Comparison of ENCODE assay signal across 1 cellular context in the genomic region with DNA sequence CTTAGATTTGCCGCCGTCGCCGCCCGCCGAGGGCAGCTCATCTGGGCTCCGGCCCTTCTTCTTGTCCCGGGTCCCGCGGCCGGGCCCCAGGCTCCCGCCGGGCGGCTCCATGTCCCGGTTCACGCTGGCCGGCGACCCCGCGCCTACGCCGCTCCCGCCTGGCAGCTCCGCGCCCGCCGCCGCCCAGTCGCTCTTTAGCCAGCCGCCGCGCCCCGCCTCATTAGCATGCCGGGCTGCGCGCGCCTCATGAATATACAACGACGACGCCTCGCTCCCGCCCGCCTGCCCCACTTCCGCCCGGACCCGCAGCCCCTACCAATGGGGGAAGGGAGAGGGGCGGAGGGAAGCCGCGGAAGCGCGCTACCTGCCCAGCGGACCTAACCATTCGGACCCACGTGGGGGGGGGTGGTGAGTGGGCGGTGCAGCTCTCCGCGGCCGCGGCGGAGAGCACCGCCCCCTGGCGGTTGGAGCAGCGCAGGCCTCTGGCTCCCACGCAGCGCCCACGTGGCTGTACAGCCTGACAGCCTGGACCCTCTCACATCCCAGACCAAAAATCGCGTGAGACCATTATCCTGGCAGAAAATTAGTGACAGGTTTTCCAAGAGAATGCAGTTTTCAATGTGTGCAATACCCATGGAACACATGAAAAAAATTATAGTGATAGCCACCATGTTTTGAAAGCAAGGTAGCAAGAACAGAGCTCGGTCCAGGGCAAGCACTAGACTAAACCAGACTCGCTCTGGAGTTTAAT.
TF ChIP-seq lines count a peak whose summit lies in the region.

A gene (minus strand): TSS at position 197 of the 751 bp plus-strand sequence. CDS start 86 bp downstream, at position 111.

TF ChIP-seq in HepG2, 621 proteins besides CTCF, POLR2A, EP300 and RAD21 (continued from another document and continues in another):
- TF ChIP-seq, protein P1, sequence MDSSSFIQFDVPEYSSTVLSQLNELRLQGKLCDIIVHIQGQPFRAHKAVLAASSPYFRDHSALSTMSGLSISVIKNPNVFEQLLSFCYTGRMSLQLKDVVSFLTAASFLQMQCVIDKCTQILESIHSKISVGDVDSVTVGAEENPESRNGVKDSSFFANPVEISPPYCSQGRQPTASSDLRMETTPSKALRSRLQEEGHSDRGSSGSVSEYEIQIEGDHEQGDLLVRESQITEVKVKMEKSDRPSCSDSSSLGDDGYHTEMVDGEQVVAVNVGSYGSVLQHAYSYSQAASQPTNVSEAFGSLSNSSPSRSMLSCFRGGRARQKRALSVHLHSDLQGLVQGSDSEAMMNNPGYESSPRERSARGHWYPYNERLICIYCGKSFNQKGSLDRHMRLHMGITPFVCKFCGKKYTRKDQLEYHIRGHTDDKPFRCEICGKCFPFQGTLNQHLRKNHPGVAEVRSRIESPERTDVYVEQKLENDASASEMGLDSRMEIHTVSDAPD (CRISPR knock-in tag; IDR thresholded peaks at IDR 0.05), result peak; percentile 64; the same call in 1 of the 2 replicates
- 0 out of 2 replicates have a peak, but pooled peaks have one; percentile 26 for TF ChIP-seq FOXC1 (CRISPR knock-in tag; IDR thresholded peaks at IDR 0.05; ENCODE audit: borderline replicate concordance)
- TF ChIP-seq ZNF24 (IDR thresholded peaks at IDR 0.05), result peak; percentile 50; the same call in 1 of the 2 replicates
- TF ChIP-seq, protein P2, sequence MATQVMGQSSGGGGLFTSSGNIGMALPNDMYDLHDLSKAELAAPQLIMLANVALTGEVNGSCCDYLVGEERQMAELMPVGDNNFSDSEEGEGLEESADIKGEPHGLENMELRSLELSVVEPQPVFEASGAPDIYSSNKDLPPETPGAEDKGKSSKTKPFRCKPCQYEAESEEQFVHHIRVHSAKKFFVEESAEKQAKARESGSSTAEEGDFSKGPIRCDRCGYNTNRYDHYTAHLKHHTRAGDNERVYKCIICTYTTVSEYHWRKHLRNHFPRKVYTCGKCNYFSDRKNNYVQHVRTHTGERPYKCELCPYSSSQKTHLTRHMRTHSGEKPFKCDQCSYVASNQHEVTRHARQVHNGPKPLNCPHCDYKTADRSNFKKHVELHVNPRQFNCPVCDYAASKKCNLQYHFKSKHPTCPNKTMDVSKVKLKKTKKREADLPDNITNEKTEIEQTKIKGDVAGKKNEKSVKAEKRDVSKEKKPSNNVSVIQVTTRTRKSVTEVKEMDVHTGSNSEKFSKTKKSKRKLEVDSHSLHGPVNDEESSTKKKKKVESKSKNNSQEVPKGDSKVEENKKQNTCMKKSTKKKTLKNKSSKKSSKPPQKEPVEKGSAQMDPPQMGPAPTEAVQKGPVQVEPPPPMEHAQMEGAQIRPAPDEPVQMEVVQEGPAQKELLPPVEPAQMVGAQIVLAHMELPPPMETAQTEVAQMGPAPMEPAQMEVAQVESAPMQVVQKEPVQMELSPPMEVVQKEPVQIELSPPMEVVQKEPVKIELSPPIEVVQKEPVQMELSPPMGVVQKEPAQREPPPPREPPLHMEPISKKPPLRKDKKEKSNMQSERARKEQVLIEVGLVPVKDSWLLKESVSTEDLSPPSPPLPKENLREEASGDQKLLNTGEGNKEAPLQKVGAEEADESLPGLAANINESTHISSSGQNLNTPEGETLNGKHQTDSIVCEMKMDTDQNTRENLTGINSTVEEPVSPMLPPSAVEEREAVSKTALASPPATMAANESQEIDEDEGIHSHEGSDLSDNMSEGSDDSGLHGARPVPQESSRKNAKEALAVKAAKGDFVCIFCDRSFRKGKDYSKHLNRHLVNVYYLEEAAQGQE (IDR thresholded peaks at IDR 0.05; ENCODE audit: borderline replicate concordance in 1 of 2, low read depth in 1 of 2, low read length in 2 of 2), result peak in 1 of 2 experiments; percentile 10; a peak in 1 of 4 replicates
- TF ChIP-seq, protein P3, sequence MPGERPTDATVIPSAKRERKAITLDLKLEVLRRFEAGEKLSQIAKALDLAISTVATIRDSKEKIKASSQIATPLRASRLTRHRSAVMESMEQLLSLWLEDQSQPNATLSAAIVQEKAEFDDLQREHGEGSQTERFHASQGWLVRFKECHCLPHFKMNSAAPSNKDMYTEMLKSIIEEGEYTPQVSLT (CRISPR knock-in tag; IDR thresholded peaks at IDR 0.05; ENCODE audit: borderline replicate concordance, low read depth), result no peak; the same call in 1 of the 2 replicates
- peak; percentile 71; the same call in 1 of the 2 replicates for TF ChIP-seq ZSCAN25 (CRISPR knock-in tag; IDR thresholded peaks at IDR 0.05)
- TF ChIP-seq TCF12 (IDR thresholded peaks at IDR 0.05), result no peak
- peak; percentile 44; the same call in 1 of the 2 replicates for TF ChIP-seq TCF12 (CRISPR knock-in tag; IDR thresholded peaks at IDR 0.05)
- TF ChIP-seq NPAS2 (CRISPR knock-in tag; IDR thresholded peaks at IDR 0.05; ENCODE audit: borderline replicate concordance), result no peak
- TF ChIP-seq ZNF460 (CRISPR knock-in tag; IDR thresholded peaks at IDR 0.05; ENCODE audit: borderline replicate concordance), result no peak
- TF ChIP-seq ZNF34 (CRISPR knock-in tag; IDR thresholded peaks at IDR 0.05; ENCODE audit: borderline replicate concordance), result no peak; the same call in 1 of the 2 replicates
- TF ChIP-seq TOPORS (CRISPR knock-in tag; IDR thresholded peaks at IDR 0.05), result no peak
- no peak for TF ChIP-seq POLR2AphosphoS2 (IDR thresholded peaks at IDR 0.05; ENCODE audit: low read depth, low read length)
- TF ChIP-seq ZNF230 (CRISPR knock-in tag; IDR thresholded peaks at IDR 0.05), result peak; percentile 82; the same call in 1 of the 2 replicates
- peak; percentile 51; the same call in 1 of the 2 replicates for TF ChIP-seq ESRRA (CRISPR knock-in tag; IDR thresholded peaks at IDR 0.05; ENCODE audit: low read depth)
- TF ChIP-seq, protein P4, sequence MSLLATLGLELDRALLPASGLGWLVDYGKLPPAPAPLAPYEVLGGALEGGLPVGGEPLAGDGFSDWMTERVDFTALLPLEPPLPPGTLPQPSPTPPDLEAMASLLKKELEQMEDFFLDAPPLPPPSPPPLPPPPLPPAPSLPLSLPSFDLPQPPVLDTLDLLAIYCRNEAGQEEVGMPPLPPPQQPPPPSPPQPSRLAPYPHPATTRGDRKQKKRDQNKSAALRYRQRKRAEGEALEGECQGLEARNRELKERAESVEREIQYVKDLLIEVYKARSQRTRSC (CRISPR knock-in tag; IDR thresholded peaks at IDR 0.05; ENCODE audit: low read depth), result no peak
- TF ChIP-seq, protein P5, sequence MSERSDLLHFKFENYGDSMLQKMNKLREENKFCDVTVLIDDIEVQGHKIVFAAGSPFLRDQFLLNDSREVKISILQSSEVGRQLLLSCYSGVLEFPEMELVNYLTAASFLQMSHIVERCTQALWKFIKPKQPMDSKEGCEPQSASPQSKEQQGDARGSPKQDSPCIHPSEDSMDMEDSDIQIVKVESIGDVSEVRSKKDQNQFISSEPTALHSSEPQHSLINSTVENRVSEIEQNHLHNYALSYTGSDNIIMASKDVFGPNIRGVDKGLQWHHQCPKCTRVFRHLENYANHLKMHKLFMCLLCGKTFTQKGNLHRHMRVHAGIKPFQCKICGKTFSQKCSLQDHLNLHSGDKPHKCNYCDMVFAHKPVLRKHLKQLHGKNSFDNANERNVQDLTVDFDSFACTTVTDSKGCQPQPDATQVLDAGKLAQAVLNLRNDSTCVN (CRISPR knock-in tag; IDR thresholded peaks at IDR 0.05; ENCODE audit: borderline replicate concordance), result peak; percentile 38; the same call in 1 of the 2 replicates
- TF ChIP-seq EHMT2 (IDR thresholded peaks at IDR 0.05; ENCODE audit: borderline replicate concordance, low read depth, low read length), result no peak
- TF ChIP-seq CC2D1A (CRISPR knock-in tag; IDR thresholded peaks at IDR 0.05), result no peak
- TF ChIP-seq GFI1 (CRISPR knock-in tag; IDR thresholded peaks at IDR 0.05; ENCODE audit: borderline replicate concordance), result peak; percentile 71
- no peak for TF ChIP-seq ZNF207 (IDR thresholded peaks at IDR 0.05; ENCODE audit: borderline replicate concordance)
- TF ChIP-seq, protein P6, sequence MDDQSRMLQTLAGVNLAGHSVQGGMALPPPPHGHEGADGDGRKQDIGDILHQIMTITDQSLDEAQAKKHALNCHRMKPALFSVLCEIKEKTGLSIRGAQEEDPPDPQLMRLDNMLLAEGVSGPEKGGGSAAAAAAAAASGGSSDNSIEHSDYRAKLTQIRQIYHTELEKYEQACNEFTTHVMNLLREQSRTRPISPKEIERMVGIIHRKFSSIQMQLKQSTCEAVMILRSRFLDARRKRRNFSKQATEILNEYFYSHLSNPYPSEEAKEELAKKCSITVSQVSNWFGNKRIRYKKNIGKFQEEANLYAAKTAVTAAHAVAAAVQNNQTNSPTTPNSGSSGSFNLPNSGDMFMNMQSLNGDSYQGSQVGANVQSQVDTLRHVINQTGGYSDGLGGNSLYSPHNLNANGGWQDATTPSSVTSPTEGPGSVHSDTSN (CRISPR knock-in tag; IDR thresholded peaks at IDR 0.05; ENCODE audit: borderline replicate concordance), result no peak
- no peak for TF ChIP-seq ZNF567 (CRISPR knock-in tag; IDR thresholded peaks at IDR 0.05; ENCODE audit: borderline replicate concordance)
- no peak for TF ChIP-seq ZMYM2 (CRISPR knock-in tag; IDR thresholded peaks at IDR 0.05)
- 0 out of 2 replicates have a peak, but pooled peaks have one; percentile 43 for TF ChIP-seq SIN3B (IDR thresholded peaks at IDR 0.05; ENCODE audit: low read length)
- TF ChIP-seq GPN1 (CRISPR knock-in tag; IDR thresholded peaks at IDR 0.05; ENCODE audit: borderline replicate concordance), result 0 out of 2 replicates have a peak, but pooled peaks have one; percentile 8
- peak; percentile 67; the same call in 1 of the 2 replicates for TF ChIP-seq RXRA (CRISPR knock-in tag; IDR thresholded peaks at IDR 0.05)
- peak; percentile 74 for TF ChIP-seq ZNF329 (CRISPR knock-in tag; IDR thresholded peaks at IDR 0.05; ENCODE audit: low read depth)
- TF ChIP-seq, protein P7, sequence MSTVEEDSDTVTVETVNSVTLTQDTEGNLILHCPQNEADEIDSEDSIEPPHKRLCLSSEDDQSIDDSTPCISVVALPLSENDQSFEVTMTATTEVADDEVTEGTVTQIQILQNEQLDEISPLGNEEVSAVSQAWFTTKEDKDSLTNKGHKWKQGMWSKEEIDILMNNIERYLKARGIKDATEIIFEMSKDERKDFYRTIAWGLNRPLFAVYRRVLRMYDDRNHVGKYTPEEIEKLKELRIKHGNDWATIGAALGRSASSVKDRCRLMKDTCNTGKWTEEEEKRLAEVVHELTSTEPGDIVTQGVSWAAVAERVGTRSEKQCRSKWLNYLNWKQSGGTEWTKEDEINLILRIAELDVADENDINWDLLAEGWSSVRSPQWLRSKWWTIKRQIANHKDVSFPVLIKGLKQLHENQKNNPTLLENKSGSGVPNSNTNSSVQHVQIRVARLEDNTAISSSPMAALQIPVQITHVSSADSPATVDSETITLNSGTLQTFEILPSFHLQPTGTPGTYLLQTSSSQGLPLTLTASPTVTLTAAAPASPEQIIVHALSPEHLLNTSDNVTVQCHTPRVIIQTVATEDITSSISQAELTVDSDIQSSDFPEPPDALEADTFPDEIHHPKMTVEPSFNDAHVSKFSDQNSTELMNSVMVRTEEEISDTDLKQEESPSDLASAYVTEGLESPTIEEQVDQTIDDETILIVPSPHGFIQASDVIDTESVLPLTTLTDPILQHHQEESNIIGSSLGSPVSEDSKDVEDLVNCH (CRISPR knock-in tag; IDR thresholded peaks at IDR 0.05), result no peak
- peak; percentile 71; the same call in 1 of the 2 replicates for TF ChIP-seq HES4 (CRISPR knock-in tag; IDR thresholded peaks at IDR 0.05; ENCODE audit: borderline replicate concordance)
- TF ChIP-seq, protein P8, sequence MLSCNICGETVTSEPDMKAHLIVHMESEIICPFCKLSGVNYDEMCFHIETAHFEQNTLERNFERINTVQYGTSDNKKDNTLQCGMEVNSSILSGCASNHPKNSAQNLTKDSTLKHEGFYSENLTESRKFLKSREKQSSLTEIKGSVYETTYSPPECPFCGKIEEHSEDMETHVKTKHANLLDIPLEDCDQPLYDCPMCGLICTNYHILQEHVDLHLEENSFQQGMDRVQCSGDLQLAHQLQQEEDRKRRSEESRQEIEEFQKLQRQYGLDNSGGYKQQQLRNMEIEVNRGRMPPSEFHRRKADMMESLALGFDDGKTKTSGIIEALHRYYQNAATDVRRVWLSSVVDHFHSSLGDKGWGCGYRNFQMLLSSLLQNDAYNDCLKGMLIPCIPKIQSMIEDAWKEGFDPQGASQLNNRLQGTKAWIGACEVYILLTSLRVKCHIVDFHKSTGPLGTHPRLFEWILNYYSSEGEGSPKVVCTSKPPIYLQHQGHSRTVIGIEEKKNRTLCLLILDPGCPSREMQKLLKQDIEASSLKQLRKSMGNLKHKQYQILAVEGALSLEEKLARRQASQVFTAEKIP (CRISPR knock-in tag; IDR thresholded peaks at IDR 0.05; ENCODE audit: borderline replicate concordance), result no peak
- 0 out of 2 replicates have a peak, but pooled peaks have one; percentile 66 for TF ChIP-seq ZNF234 (CRISPR knock-in tag; conservative IDR thresholded peaks at IDR 0.05)
- TF ChIP-seq, protein P9, sequence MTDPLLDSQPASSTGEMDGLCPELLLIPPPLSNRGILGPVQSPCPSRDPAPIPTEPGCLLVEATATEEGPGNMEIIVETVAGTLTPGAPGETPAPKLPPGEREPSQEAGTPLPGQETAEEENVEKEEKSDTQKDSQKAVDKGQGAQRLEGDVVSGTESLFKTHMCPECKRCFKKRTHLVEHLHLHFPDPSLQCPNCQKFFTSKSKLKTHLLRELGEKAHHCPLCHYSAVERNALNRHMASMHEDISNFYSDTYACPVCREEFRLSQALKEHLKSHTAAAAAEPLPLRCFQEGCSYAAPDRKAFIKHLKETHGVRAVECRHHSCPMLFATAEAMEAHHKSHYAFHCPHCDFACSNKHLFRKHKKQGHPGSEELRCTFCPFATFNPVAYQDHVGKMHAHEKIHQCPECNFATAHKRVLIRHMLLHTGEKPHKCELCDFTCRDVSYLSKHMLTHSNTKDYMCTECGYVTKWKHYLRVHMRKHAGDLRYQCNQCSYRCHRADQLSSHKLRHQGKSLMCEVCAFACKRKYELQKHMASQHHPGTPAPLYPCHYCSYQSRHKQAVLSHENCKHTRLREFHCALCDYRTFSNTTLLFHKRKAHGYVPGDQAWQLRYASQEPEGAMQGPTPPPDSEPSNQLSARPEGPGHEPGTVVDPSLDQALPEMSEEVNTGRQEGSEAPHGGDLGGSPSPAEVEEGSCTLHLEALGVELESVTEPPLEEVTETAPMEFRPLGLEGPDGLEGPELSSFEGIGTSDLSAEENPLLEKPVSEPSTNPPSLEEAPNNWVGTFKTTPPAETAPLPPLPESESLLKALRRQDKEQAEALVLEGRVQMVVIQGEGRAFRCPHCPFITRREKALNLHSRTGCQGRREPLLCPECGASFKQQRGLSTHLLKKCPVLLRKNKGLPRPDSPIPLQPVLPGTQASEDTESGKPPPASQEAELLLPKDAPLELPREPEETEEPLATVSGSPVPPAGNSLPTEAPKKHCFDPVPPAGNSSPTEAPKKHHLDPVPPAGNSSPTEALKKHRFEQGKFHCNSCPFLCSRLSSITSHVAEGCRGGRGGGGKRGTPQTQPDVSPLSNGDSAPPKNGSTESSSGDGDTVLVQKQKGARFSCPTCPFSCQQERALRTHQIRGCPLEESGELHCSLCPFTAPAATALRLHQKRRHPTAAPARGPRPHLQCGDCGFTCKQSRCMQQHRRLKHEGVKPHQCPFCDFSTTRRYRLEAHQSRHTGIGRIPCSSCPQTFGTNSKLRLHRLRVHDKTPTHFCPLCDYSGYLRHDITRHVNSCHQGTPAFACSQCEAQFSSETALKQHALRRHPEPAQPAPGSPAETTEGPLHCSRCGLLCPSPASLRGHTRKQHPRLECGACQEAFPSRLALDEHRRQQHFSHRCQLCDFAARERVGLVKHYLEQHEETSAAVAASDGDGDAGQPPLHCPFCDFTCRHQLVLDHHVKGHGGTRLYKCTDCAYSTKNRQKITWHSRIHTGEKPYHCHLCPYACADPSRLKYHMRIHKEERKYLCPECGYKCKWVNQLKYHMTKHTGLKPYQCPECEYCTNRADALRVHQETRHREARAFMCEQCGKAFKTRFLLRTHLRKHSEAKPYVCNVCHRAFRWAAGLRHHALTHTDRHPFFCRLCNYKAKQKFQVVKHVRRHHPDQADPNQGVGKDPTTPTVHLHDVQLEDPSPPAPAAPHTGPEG (CRISPR knock-in tag; IDR thresholded peaks at IDR 0.05), result no peak
- no peak for TF ChIP-seq ZNF558 (CRISPR knock-in tag; IDR thresholded peaks at IDR 0.05; ENCODE audit: borderline replicate concordance)
- no peak for TF ChIP-seq HDAC6 (IDR thresholded peaks at IDR 0.05; ENCODE audit: low read depth, low read length)
- no peak for TF ChIP-seq ZNF251 (CRISPR knock-in tag; IDR thresholded peaks at IDR 0.05)
- peak; percentile 44 for TF ChIP-seq HNRNPK (IDR thresholded peaks at IDR 0.05; ENCODE audit: low read depth, low read length, poor library complexity, severe bottlenecking)
